14 cellular contexts compared by ENCODE assay signal in genomic region chr1:93338426-93338825, GRCh38. TPM values are rescaled to one million over a fixed set of nuclear protein-coding genes. Genes with fewer than 3 reads are reported as not detected.
DNase-seq lines count a peak whose midpoint lies in the region; ATAC-seq, FAIRE-seq and TF ChIP-seq lines count a peak whose summit lies in the region.
"Had no signal": no experiment of that assay in that cellular context is flagged by ENCODE, and none has a peak within 500 bp of the region (broad histone marks: within the 10 kb centered on the region; RNA-seq: fewer than 3 reads in every experiment).

No MANE protein-coding gene starts in this region.

- POLR2A ChIA-PET in IMR-90 (lab: Charles Lee; ENCODE audit: unreplicated experiment), result no interaction called here

- peak overlapping the region; percentile 97; the same call in 1 of the 2 replicates for H4K5ac ChIP-seq in IMR-90 (ENCODE audit: low read depth, low read length)

- no peak overlapping the region for H2AK9ac ChIP-seq in IMR-90 (replicated peaks; ENCODE audit: low read depth, low read length, poor library complexity)

- TF ChIP-seq RAD21 in IMR-90 (IDR thresholded peaks at IDR 0.05; ENCODE audit: low read length), result no peak

- H3K27me3 ChIP-seq in IMR-90 (ENCODE audit: control insufficient read depth, insufficient read depth, low read length) (no peaks in the 10 kb centered on the region), keratinocyte (ENCODE audit: control insufficient read depth, extremely low read depth, insufficient read depth, low read length) (no peaks in the 10 kb centered on the region)
- H3K27me3 ChIP-seq: neural progenitor cell had no signal

- BruUV-seq in IMR-90 (replicated peaks; lab: Mats Ljungman, UMichigan), result no TSS peak

- peak overlapping the region; percentile 98 for H2BK20ac ChIP-seq in IMR-90 (ENCODE audit: low read depth, low read length)

- CTCF ChIA-PET in IMR-90 (lab: Yijun Ruan, JAX), result interaction anchor here (0.6 kb wide), 1 partner anchor 557 kb away, joined by 3 read pairs; no protein-coding TSS in a partner anchor

- in situ Hi-C loops in IMR-90 (cut with MboI; ENCODE audit: low sequenced_read_pairs) (no loop called here), astrocyte of the cerebellum (cut with HindIII; ENCODE audit: low sequenced_read_pairs) (no loop called here)

- H3K9me1 ChIP-seq in IMR-90 (ENCODE audit: insufficient read depth, low read length) (peaks cover 8% of the 10 kb centered on the region), keratinocyte (ENCODE audit: control insufficient read depth, extremely low read depth, insufficient read depth, low read length) (no peaks in the 10 kb centered on the region)

- H3K18ac ChIP-seq in IMR-90 (ENCODE audit: low read depth, low read length), result peak overlapping the region; percentile 94; the same call in 1 of the 2 replicates

- WGBS in IMR-90 (ENCODE audit: extremely low coverage in 2 of 2, insufficient read length in 1 of 2), 2 experiments, result no CpG with 5 or more reads among the region's 3 CpGs

- intact Hi-C loops in IMR-90 (cut with micrococcal nuclease), result no loop called here

- peaks cover 13% of the 10 kb centered on the region for H3K4me1 ChIP-seq in IMR-90 (ENCODE audit: control insufficient read depth, insufficient read depth, low read length)
- peaks cover 36% of the 10 kb centered on the region for H3K4me1 ChIP-seq in keratinocyte (ENCODE audit: control insufficient read depth, extremely low read depth, insufficient read depth, low read length)
- H3K4me1 ChIP-seq: neural progenitor cell had no signal

- H3K79me1 ChIP-seq in IMR-90 (ENCODE audit: low read depth in 1 of 2, low read length in 2 of 2), result peaks cover 10 to 21% of the 10 kb centered on the region in 2 experiments; a peak in 3 of 4 replicates

- H3K27ac ChIP-seq in IMR-90 (ENCODE audit: insufficient read depth, low read length), result no peak overlapping the region
- peak overlapping the region; percentile 55 for H3K27ac ChIP-seq in keratinocyte (ENCODE audit: control insufficient read depth, insufficient read depth, low read length)
- H3K27ac ChIP-seq: neural progenitor cell had no signal

- peak overlapping the region; percentile 76 for H3K56ac ChIP-seq in IMR-90 (ENCODE audit: extremely low read depth, insufficient read depth, low read length)

- H2BK5ac ChIP-seq in IMR-90 (ENCODE audit: low read depth, low read length, poor library complexity, severe bottlenecking), result peak overlapping the region; percentile 94

- peak overlapping the region; percentile 97 for H3K14ac ChIP-seq in IMR-90 (replicated peaks; ENCODE audit: low read depth, low read length)

- H3K36me3 ChIP-seq in IMR-90 (ENCODE audit: control insufficient read depth, insufficient read depth, low read length) (no peaks in the 10 kb centered on the region), keratinocyte (ENCODE audit: control insufficient read depth in 2 of 2, extremely low read depth in 1 of 2, insufficient read depth in 2 of 2, low read length in 2 of 2) (no peaks in the 10 kb centered on the region)
- H3K36me3 ChIP-seq: neural progenitor cell had no signal

- H3K9ac ChIP-seq in IMR-90 (ENCODE audit: low read depth, low read length) (no peak overlapping the region), keratinocyte (ENCODE audit: control insufficient read depth, extremely low read depth, insufficient read depth, low read length) (no peak overlapping the region)
- H3K9ac ChIP-seq: neural progenitor cell had no signal

- dilution Hi-C loops in IMR-90 (cut with HindIII; ENCODE audit: low sequenced_read_pairs, unreplicated experiment), result no loop called here
- dilution Hi-C loops in keratinocyte (cut with MboI; ENCODE audit: extremely low pct_ligation_motif_present, low sequenced_read_pairs), result no loop called here

- FAIRE-seq in keratinocyte (lab: Jason Lieb, UNC), result peak; percentile 96
- FAIRE-seq: endometrium, islet of Langerhans had no signal

- no peak overlapping the region for H3K4me3 ChIP-seq in IMR-90 (ENCODE audit: insufficient read depth, low read depth, low read length)
- no peak overlapping the region for H3K4me3 ChIP-seq in astrocyte of the cerebellum (ENCODE audit: low read depth, low read length)
- peak overlapping the region in 1 of 3 experiments; percentile 11 for H3K4me3 ChIP-seq in keratinocyte (ENCODE audit: control insufficient read depth in 2 of 3, extremely low read depth in 1 of 3, insufficient read depth in 2 of 3, low read depth in 1 of 3, low read length in 3 of 3)
- H3K4me3 ChIP-seq: neural progenitor cell had no signal

- peak overlapping the region; percentile 97 for H3K4ac ChIP-seq in IMR-90 (ENCODE audit: low read depth, low read length)

- no peaks in the 10 kb centered on the region for H3K79me2 ChIP-seq in keratinocyte (ENCODE audit: control insufficient read depth, insufficient read depth, low read length)

- H4K20me1 ChIP-seq in IMR-90 (ENCODE audit: insufficient read depth, low read length) (no peaks in the 10 kb centered on the region), keratinocyte (ENCODE audit: control insufficient read depth, extremely low read depth, insufficient read depth, low read length) (no peaks in the 10 kb centered on the region)

- H3K23ac ChIP-seq in IMR-90 (ENCODE audit: low read depth, low read length), result peak overlapping the region; percentile 95

- H2BK15ac ChIP-seq in IMR-90 (ENCODE audit: low read depth, low read length), result peak overlapping the region; percentile 95; the same call in 2 of the 3 replicates

- H3K9me3 ChIP-seq in IMR-90 (ENCODE audit: control insufficient read depth, insufficient read depth, low read length) (no peaks in the 10 kb centered on the region), keratinocyte (ENCODE audit: control insufficient read depth, low read depth, low read length) (no peaks in the 10 kb centered on the region)

- H4K91ac ChIP-seq in IMR-90 (ENCODE audit: insufficient read depth, low read depth, low read length), result peak overlapping the region; percentile 92

- peak overlapping the region; percentile 26 to 89; a peak in 3 of 4 replicates for H4K8ac ChIP-seq in IMR-90 (ENCODE audit: low read depth in 2 of 2, low read length in 2 of 2)

- H3K4me2 ChIP-seq in IMR-90 (ENCODE audit: low read depth, low read length) (peak overlapping the region; percentile 79; the same call in 1 of the 2 replicates), keratinocyte (ENCODE audit: control insufficient read depth, extremely low read depth, insufficient read depth, low read depth, low read length) (peak overlapping the region; percentile 71)
- H3K4me2 ChIP-seq: neural progenitor cell had no signal

- TF ChIP-seq POLR2A in IMR-90 (IDR thresholded peaks at IDR 0.05; ENCODE audit: low read depth, low read length), result no peak

- DNase-seq in AG08396 (ENCODE audit: low spot score), result peak; percentile 80
- DNase-seq in IMR-90, result peak; percentile 95
- DNase-seq in astrocyte of the cerebellum (ENCODE audit: low read depth), result peak; percentile 86
- peak; percentile 73 for DNase-seq in keratinocyte (ENCODE audit: low read depth, low spot score)
- no peak for DNase-seq in OCI-M2 (lab: John Stamatoyannopoulos, UW; ENCODE audit: unreplicated experiment)
- DNase-seq in NCI-H128 (lab: John Stamatoyannopoulos, UW; ENCODE audit: unreplicated experiment), result no peak
- no peak for DNase-seq in DMS153 treated with DMSO at 0.1 percent for 48 hours (lab: John Stamatoyannopoulos, UW; ENCODE audit: unreplicated experiment)
- DNase-seq: activated naive CD8-positive, alpha-beta T cell treated with anti-CD3 and anti-CD28 coated beads, Interleukin-2, amount 50 U/mL, for 24 hours; NCI-H1092 treated with DMSO at 0.1 percent for 48 hours; stimulated activated naive CD4-positive, alpha-beta T cell had no signal

- ATAC-seq in IMR-90 (ENCODE audit: low read depth), result peak; percentile 96
- no peak for ATAC-seq in HG03175 (IDR thresholded peaks at IDR 0.05; ENCODE audit: unreplicated experiment)
- ATAC-seq: activated naive CD8-positive, alpha-beta T cell treated with anti-CD3 and anti-CD28 coated beads, Interleukin-2, amount 50 U/mL, for 24 hours had no signal

- H2AK5ac ChIP-seq in IMR-90 (ENCODE audit: low read depth, low read length), result no peak overlapping the region

- TF ChIP-seq CTCF in IMR-90 (conservative IDR thresholded peaks at IDR 0.05; ENCODE audit: low read depth, low read length) (no peak), astrocyte of the cerebellum (IDR thresholded peaks at IDR 0.05; ENCODE audit: low read depth, low read length, missing control alignments) (no peak), keratinocyte (optimal IDR thresholded peaks at IDR 0.05 in 1 of 3, IDR thresholded peaks at IDR 0.05 in 1 of 3, conservative IDR thresholded peaks at IDR 0.05 in 1 of 3; ENCODE audit: extremely low read depth in 1 of 3, insufficient read depth in 2 of 3, low read length in 3 of 3) (no peak)

- peak overlapping the region; percentile 97 for H2BK120ac ChIP-seq in IMR-90 (ENCODE audit: low read depth, low read length)

- H2AFZ ChIP-seq in IMR-90 (replicated peaks; ENCODE audit: low read length, poor library complexity) (no peak overlapping the region), keratinocyte (ENCODE audit: control insufficient read depth, low read length) (no peak overlapping the region)
- H2AFZ ChIP-seq: neural progenitor cell had no signal

TF ChIP-seq in IMR-90, 13 proteins besides CTCF, POLR2A, EP300 and RAD21 (continues in another document):
- TF ChIP-seq MXI1 (IDR thresholded peaks at IDR 0.05; ENCODE audit: borderline replicate concordance, low read depth, low read length) (no peak), ELK1 (IDR thresholded peaks at IDR 0.05; ENCODE audit: borderline replicate concordance, low read depth, low read length) (no peak)

RNA-seq across cellular contexts. Expression of gene DR1, which starts 7.3 kb away (rescaled TPM):
- total RNA-seq in IMR-90 (2012; rRNA removed), result 39.4 and 46.9 TPM in 2 replicates
- polyA plus RNA-seq in IMR-90 (2012; rRNA removed) (21.1 and 27.1 TPM in 2 replicates), keratinocyte (29.2 to 47.9 TPM (median 34.4 TPM) in 3 replicates)
- polyA plus RNA-seq in IMR-90 (2012; cell fraction: cytosol; rRNA removed), result 4.8 and 5.7 TPM in 2 replicates
- polyA plus RNA-seq in IMR-90 (2012; cell fraction: nucleus; rRNA removed; ENCODE audit: low replicate concordance), result 2.5 and 7.6 TPM in 2 replicates
- polyA plus RNA-seq in keratinocyte (2011; ENCODE audit: low read depth), result 20.5 TPM
- polyA plus RNA-seq in keratinocyte (2011; cell fraction: cytosol; rRNA removed), result 30.1 and 47.3 TPM in 2 replicates
- polyA plus RNA-seq in keratinocyte (2011; cell fraction: nucleus; rRNA removed), result 17.5 and 19.8 TPM in 2 replicates
- 36.8 and 43.7 TPM in 2 replicates for polyA plus RNA-seq in keratinocyte (2012; ENCODE audit: low replicate concordance)
- polyA minus RNA-seq in keratinocyte, result 14.2 to 33.2 TPM (median 22.1 TPM) in 3 replicates
- polyA minus RNA-seq in keratinocyte (2011; cell fraction: cytosol; rRNA and poly(A)+ RNA removed), result 36.6 TPM
- polyA minus RNA-seq in keratinocyte (2011; cell fraction: nucleus; rRNA and poly(A)+ RNA removed), result 7.3 and 19.1 TPM in 2 replicates

Comparison
In these comparisons a context has a peak if more than half of its experiments do, and no peak if none do; other contexts are left out.
1. DNase-seq: peak in AG08396 (single experiment), IMR-90 (single experiment), astrocyte of the cerebellum (single experiment) and keratinocyte (single experiment); none in OCI-M2 (single experiment), NCI-H128 (single experiment) and DMS153 treated with DMSO at 0.1 percent for 48 hours (single experiment).